ENCODE assay signal across 8 cellular contexts in the genomic region with DNA sequence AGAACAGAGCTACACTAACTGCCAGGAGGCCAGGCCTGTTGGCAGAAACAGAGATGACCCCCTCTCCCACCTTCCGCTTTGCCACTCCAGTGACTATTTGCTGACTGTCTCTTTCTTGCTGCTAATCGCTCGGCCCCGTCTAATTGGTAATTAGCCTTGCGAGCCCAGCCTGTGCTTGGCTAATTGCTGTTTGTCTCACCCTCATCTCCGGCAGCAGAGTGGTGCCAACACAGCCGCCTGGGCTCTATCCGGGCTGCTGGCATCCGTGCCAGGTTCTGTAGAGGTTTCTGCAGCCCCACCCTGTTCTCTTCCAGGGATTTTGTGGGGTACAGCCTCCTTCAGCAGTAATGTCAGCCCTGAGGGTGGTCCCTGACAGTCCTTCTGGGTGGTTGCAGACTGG.
"Had no signal": no experiment of that assay in that cellular context is flagged by ENCODE, and none has a peak within 500 bp of the region (broad histone marks: within the 10 kb centered on the region; RNA-seq: fewer than 3 reads in every experiment).

No MANE protein-coding gene starts in this region.

- H3K4me3 ChIP-seq: ascending aorta, breast epithelium, tibial artery had no signal

- H3K4me1 ChIP-seq: ascending aorta, breast epithelium had no signal

- DNase-seq: activated CD4-positive, alpha-beta T cell treated with anti-CD3 and anti-CD28 coated beads, Interleukin-2, amount 10 ng/mL, durations not matched to agents 7 days and 5 days; activated CD8-positive, alpha-beta memory T cell treated with anti-CD3 and anti-CD28 coated beads, Interleukin-2, amount 50 U/mL, for 48 hours; activated T-cell treated with anti-CD3 and anti-CD28 coated beads, Interleukin-2, amount 50 U/mL, for 72 hours; midbrain; tibial artery had no signal

- H3K9me3 ChIP-seq: ascending aorta, breast epithelium, neutrophil, tibial artery had no signal

- H3K27ac ChIP-seq: ascending aorta, breast epithelium, neutrophil, tibial artery had no signal

- H3K36me3 ChIP-seq: ascending aorta, breast epithelium, neutrophil, tibial artery had no signal
